In genomic region chrX:117978402-117978801, GRCh38 we compare ENCODE assay signal across 23 cellular contexts.
"Had no signal": no experiment of that assay in that cellular context is flagged by ENCODE, and none has a peak within 500 bp of the region (broad histone marks: within the 10 kb centered on the region; RNA-seq: fewer than 3 reads in every experiment).

No MANE protein-coding gene starts in this region.

- H3K4me1 ChIP-seq: parathyroid adenoma, psoas muscle, right lobe of liver, thyroid gland, tibial nerve, upper lobe of right lung, uterus had no signal

- FAIRE-seq: small intestine had no signal

- H3K36me3 ChIP-seq: neural progenitor cell, ovary, right lobe of liver, sigmoid colon, stomach, thoracic aorta, thyroid gland, tibial nerve, upper lobe of right lung, uterus had no signal

- ATAC-seq: naive thymus-derived CD4-positive, alpha-beta T cell; natural killer cell; psoas muscle; right cardiac atrium; right lobe of liver; stimulated activated effector memory CD8-positive, alpha-beta T cell treated with anti-CD3 and anti-CD28 coated beads, Interleukin-12 subunit alpha, Interleukin-12 subunit beta, amount 100 ng/mL, for 72 hours; stimulated activated naive B cell treated with anti-CD40 and anti-IgM and Interleukin-4, amounts not matched to agents 10 μg/mL and 1 μg/mL and 100 μg/mL, for 72 hours; upper lobe of right lung had no signal

- H2AFZ ChIP-seq: neural progenitor cell, parathyroid adenoma had no signal

- H3K9me3 ChIP-seq: ovary, psoas muscle, right lobe of liver, sigmoid colon, stomach, thoracic aorta, thyroid gland, tibial nerve, upper lobe of right lung, uterus had no signal

- H3K4me2 ChIP-seq: neural progenitor cell had no signal

- H3K4me3 ChIP-seq: neural progenitor cell, ovary, psoas muscle, right lobe of liver, sigmoid colon, stomach, thoracic aorta, thyroid gland, tibial nerve, upper lobe of right lung, uterus had no signal

- H3K27ac ChIP-seq: neural progenitor cell, ovary, parathyroid adenoma, psoas muscle, right lobe of liver, sigmoid colon, stomach, thoracic aorta, thyroid gland, tibial nerve, upper lobe of right lung, uterus had no signal

- H3K27me3 ChIP-seq: neural progenitor cell, ovary, right lobe of liver, sigmoid colon, tibial nerve, upper lobe of right lung, uterus had no signal

- H3K79me2 ChIP-seq: parathyroid adenoma had no signal

- DNase-seq: naive thymus-derived CD4-positive, alpha-beta T cell; natural killer cell; occipital lobe; ovary; posterior cingulate gyrus; psoas muscle; right cardiac atrium; right lobe of liver; sigmoid colon; small intestine; stimulated activated CD4-positive, alpha-beta T cell treated with anti-CD3 and anti-CD28 coated beads, Interleukin-1b, Interleukin-23, amount 100 ng/mL, for 48 hours; stimulated activated CD4-positive, alpha-beta T cell treated with anti-CD3 and anti-CD28 coated beads, Interleukin-4, amount 100 ng/mL, for 24 hours; stimulated activated naive B cell treated with anti-CD40 and anti-IgM and Interleukin-4, amounts not matched to agents 10 μg/mL and 1 μg/mL and 100 μg/mL, for 72 hours; stimulated activated naive CD4-positive, alpha-beta T cell treated with Interleukin-2 at 50 U/mL for 16 hours; stomach; thyroid gland; upper lobe of right lung; uterus had no signal
